8 cellular contexts compared by ENCODE assay signal in genomic region chr18:50877545-50878265, GRCh38. TPM values are rescaled to one million over a fixed set of nuclear protein-coding genes. Genes with fewer than 3 reads are reported as not detected.
DNase-seq lines count a peak whose midpoint lies in the region; ATAC-seq, FAIRE-seq and TF ChIP-seq lines count a peak whose summit lies in the region.

No MANE protein-coding gene starts in this region.

- intact Hi-C loops in ascending aorta (cut with DNase I) = loop anchor here (2.0 to 10.0 kb wide), 4 partner anchors 55 to 593 kb away; partner anchors contain the start of genes CXXC1, MBD1, MEX3C and MRO

- peak overlapping the region; percentile 91 for H3K4me3 ChIP-seq in A549
- H3K4me3 ChIP-seq in HEK293 (ENCODE audit: low read depth, low read length) = no peak overlapping the region
- peak overlapping the region; percentile 88 to 92 for H3K4me3 ChIP-seq in ascending aorta
- peak overlapping the region; percentile 91 for H3K4me3 ChIP-seq in mononuclear cell (ENCODE audit: low read length)

- no peak for FAIRE-seq in A549 (lab: Jason Lieb, UNC)

- ATAC-seq in A549 (no peak), HG02571 (IDR thresholded peaks at IDR 0.05; ENCODE audit: unreplicated experiment) (no peak), HG03432 (IDR thresholded peaks at IDR 0.05; ENCODE audit: unreplicated experiment) (no peak)

- POLR2A ChIA-PET in A549 (lab: Yijun Ruan, JAX) (interaction anchor here (0.6 to 1.7 kb wide), 4 partner anchors 8 to 162 kb away, joined by 5 to 28 read pairs (median 13); partner anchors contain the start of genes ELAC1 and SMAD4), HEK293 (lab: Yijun Ruan, JAX) (interaction anchor here (1.1 to 1.8 kb wide), 10 partner anchors 8 to 165 kb away, joined by 4 to 47 read pairs (median 5); partner anchors contain the start of genes ELAC1 and SMAD4)

- H3K9me3 ChIP-seq in A549 (no peaks in the 10 kb centered on the region), HEK293 (ENCODE audit: control insufficient read depth, insufficient read depth, low read depth, low read length) (no peaks in the 10 kb centered on the region), ascending aorta (no peaks in the 10 kb centered on the region), mononuclear cell (ENCODE audit: low read depth, low read length) (no peaks in the 10 kb centered on the region)

- H3K36me3 ChIP-seq in HEK293 (ENCODE audit: control insufficient read depth in 2 of 2, insufficient read depth in 1 of 2, low read length in 2 of 2) = no peaks in the 10 kb centered on the region; a peak in 1 of 3 replicates
- H3K36me3 ChIP-seq in ascending aorta = no peaks in the 10 kb centered on the region

- TF ChIP-seq RAD21 in A549 (conservative IDR thresholded peaks at IDR 0.05 in 1 of 2, IDR thresholded peaks at IDR 0.05 in 1 of 2) = no peak

- H3K4me1 ChIP-seq in A549 (peaks cover 13% of the 10 kb centered on the region), HEK293 (ENCODE audit: control insufficient read depth, insufficient read depth, low read length) (peaks cover 15% of the 10 kb centered on the region), ascending aorta (peaks cover 6% of the 10 kb centered on the region in 2 donors), mononuclear cell (ENCODE audit: insufficient read depth, low read length) (peaks cover 43% of the 10 kb centered on the region)

- TF ChIP-seq POLR2A in A549 (IDR thresholded peaks at IDR 0.05; ENCODE audit: low read length) = no peak

- DNase-seq in A549 (ENCODE audit: low read depth in 1 of 2, low spot score in 1 of 2) (no peak), ascending aorta (ENCODE audit: low spot score in 2 of 2) (no peak), NCI-H446 (lab: John Stamatoyannopoulos, UW) (no peak), DMS 273 (lab: John Stamatoyannopoulos, UW; ENCODE audit: unreplicated experiment) (no peak)

- WGBS in A549 (ENCODE audit: missing lambda C conversion rate) = 78% methylated on average over 8 of the region's 8 CpGs

- CTCF ChIA-PET in A549 (lab: Yijun Ruan, JAX) = interaction anchor here (1.3 kb wide), 1 partner anchor 59 kb away, joined by 4 read pairs; no protein-coding TSS in a partner anchor
- CTCF ChIA-PET in HEK293 (lab: Yijun Ruan, JAX) = interaction anchor here (0.6 to 1.9 kb wide), 5 partner anchors 9 to 317 kb away, joined by 3 to 6 read pairs (median 4); no protein-coding TSS in a partner anchor

- no peak for TF ChIP-seq CTCF in A549 (IDR thresholded peaks at IDR 0.05)
- no peak for TF ChIP-seq CTCF in HEK293 (tag by site-specific recombination; IDR thresholded peaks at IDR 0.05)
- no peak for TF ChIP-seq CTCF in ascending aorta (IDR thresholded peaks at IDR 0.05)

- peak overlapping the region; percentile 91 for H3K4me2 ChIP-seq in A549

- H3K27me3 ChIP-seq in ascending aorta (no peaks in the 10 kb centered on the region), mononuclear cell (ENCODE audit: insufficient read depth, low read length) (no peaks in the 10 kb centered on the region)

- TF ChIP-seq EP300 in A549 (IDR thresholded peaks at IDR 0.05) = no peak

- H3K27ac ChIP-seq in A549 = peak overlapping the region; percentile 95 to 100; a peak in 5 of 6 replicates
- no peak overlapping the region for H3K27ac ChIP-seq in HEK293 (ENCODE audit: extremely low read depth, low read depth, low read length)
- peak overlapping the region in 1 of 2 donors; percentile 87 for H3K27ac ChIP-seq in ascending aorta

TF ChIP-seq in A549, 52 proteins besides CTCF, POLR2A, EP300 and RAD21:
- TF ChIP-seq POLR2AphosphoS2 (conservative IDR thresholded peaks at IDR 0.05; ENCODE audit: low read length) (no peak), JUNB (IDR thresholded peaks at IDR 0.05) (no peak), CEBPB (IDR thresholded peaks at IDR 0.05) (0 out of 4 replicates have a peak, but pooled peaks of 1 of the 2 experiments have one; percentile 5), EHF (CRISPR knock-in tag; IDR thresholded peaks at IDR 0.05) (no peak), GATA3 (IDR thresholded peaks at IDR 0.05; ENCODE audit: borderline replicate concordance) (no peak), RNF2 (IDR thresholded peaks at IDR 0.05; ENCODE audit: borderline replicate concordance, low read depth) (no peak), HDAC2 (IDR thresholded peaks at IDR 0.05) (no peak), CHD4 (IDR thresholded peaks at IDR 0.05; ENCODE audit: borderline replicate concordance) (no peak), CBX2 (IDR thresholded peaks at IDR 0.05; ENCODE audit: borderline replicate concordance, low read depth) (no peak)
TF ChIP-seq in A549: peak in this region for 1.

TF ChIP-seq in HEK293, 187 proteins besides CTCF, POLR2A, EP300 and RAD21:
- TF ChIP-seq SCRT1 (tag by site-specific recombination; IDR thresholded peaks at IDR 0.05; ENCODE audit: borderline replicate concordance) (peak; percentile 43; the same call in 1 of the 2 replicates), TCF7L2 (IDR thresholded peaks at IDR 0.05; ENCODE audit: borderline replicate concordance, low read depth, low read length) (no peak), KLF1 (tag by site-specific recombination; IDR thresholded peaks at IDR 0.05) (peak; percentile 56), ZNF747 (tag by site-specific recombination; IDR thresholded peaks at IDR 0.05) (no peak), SCRT2 (tag by site-specific recombination; IDR thresholded peaks at IDR 0.05) (0 out of 2 replicates have a peak, but pooled peaks have one; percentile 17), MEIS1 (CRISPR knock-in tag; IDR thresholded peaks at IDR 0.05; ENCODE audit: borderline replicate concordance) (no peak)

RNA-seq across cellular contexts. Expression of gene ME2, which starts 1.2 kb away (rescaled TPM):
- polyA plus RNA-seq in A549 (2011; rRNA removed) (72.2 and 88.0 TPM in 2 replicates), A549 (2017; fragmentation: RNase III; extraction: RNeasy Plus Mini Kit Qiagen cat#74134 plus additional on column Dnase treatment) (46.0 to 47.3 TPM (median 46.8 TPM) in 3 replicates)
- 29.0 and 29.7 TPM in 2 replicates for polyA plus RNA-seq in A549 (2012; cell fraction: cytosol; rRNA removed)
- polyA plus RNA-seq in A549 (2012; cell fraction: nucleus; rRNA removed) = 12.3 and 18.2 TPM in 2 replicates
- 21.4 and 24.3 TPM in 2 replicates for polyA minus RNA-seq in A549 (2011; rRNA and poly(A)+ RNA removed)
- total RNA-seq in ascending aorta (27.4 TPM), mononuclear cell (42.2 TPM)

RNA-seq across cellular contexts. Expression of gene MRO, which starts 57.9 kb away (rescaled TPM):
- polyA plus RNA-seq in A549 (2011; rRNA removed) (0.28 and 0.39 TPM in 2 replicates), A549 (2017; fragmentation: RNase III; extraction: RNeasy Plus Mini Kit Qiagen cat#74134 plus additional on column Dnase treatment) (0.31 to 0.46 TPM (median 0.45 TPM) in 3 replicates)
- 0.12 and 0.17 TPM in 2 replicates for polyA plus RNA-seq in A549 (2012; cell fraction: cytosol; rRNA removed)
- polyA plus RNA-seq in A549 (2012; cell fraction: nucleus; rRNA removed) = 0.07 TPM in 2 replicates
- polyA minus RNA-seq in A549 (2011; rRNA and poly(A)+ RNA removed) = 0.12 and 0.15 TPM in 2 replicates
- total RNA-seq in ascending aorta (1.4 TPM), mononuclear cell (under 0.01 TPM)
